8 cellular contexts compared by ENCODE assay signal in genomic region chr18:54671291-54671881, GRCh38.
DNase-seq lines count a peak whose midpoint lies in the region; ATAC-seq, FAIRE-seq and TF ChIP-seq lines count a peak whose summit lies in the region.

No MANE protein-coding gene starts in this region.

- H3K4me1 ChIP-seq in GM12878 (ENCODE audit: control insufficient read depth, insufficient read depth, low read length) (no peaks in the 10 kb centered on the region), right lobe of liver (no peaks in the 10 kb centered on the region)

- H3K27me3 Mint-ChIP-seq in activated T-cell treated with anti-CD3 and anti-CD28 coated beads, Interleukin-2, amount 50 U/mL, for 4 hours (ENCODE audit: low read depth): peaks cover 6% of the 10 kb centered on the region

- DNase-seq in NCI-H2196 (lab: John Stamatoyannopoulos, UW; ENCODE audit: unreplicated experiment) (peak; percentile 36), NCI-H2196 treated with DMSO at 0.1 percent for 48 hours (lab: John Stamatoyannopoulos, UW; ENCODE audit: unreplicated experiment) (no peak), NCI-H1092 (lab: John Stamatoyannopoulos, UW) (peak; percentile 1), GM12878 (ENCODE audit: low read depth, low spot score) (no peak), right lobe of liver (no peak)
- no peak for DNase-seq in stimulated activated CD4-positive, alpha-beta T cell treated with anti-CD3 and anti-CD28 coated beads, Interleukin-15, amount 100 ng/mL, for 24 hours
- no peak for DNase-seq in activated T-cell treated with anti-CD3 and anti-CD28 coated beads, Interleukin-2, amount 50 U/mL, for 4 hours

- no peak for FAIRE-seq in GM12878 (lab: Jason Lieb, UNC)

- no peak overlapping the region for H3K9ac ChIP-seq in GM12878 (ENCODE audit: control insufficient read depth, insufficient read depth, low read length)

- H3K4me1 Mint-ChIP-seq in activated T-cell treated with anti-CD3 and anti-CD28 coated beads, Interleukin-2, amount 50 U/mL, for 4 hours (ENCODE audit: low read depth): no peaks in the 10 kb centered on the region

- TF ChIP-seq CTCF in GM12878 (IDR thresholded peaks at IDR 0.05 in 2 of 3, conservative IDR thresholded peaks at IDR 0.05 in 1 of 3; ENCODE audit: control insufficient read depth in 2 of 3, extremely low read depth in 1 of 3, insufficient read depth in 1 of 3, low read depth in 3 of 3, low read length in 3 of 3) (peak; percentile 20 to 50 (median 39); a peak in 3 of 6 replicates), right lobe of liver (IDR thresholded peaks at IDR 0.05) (peak; percentile 54 to 68 (median 64))

- POLR2A ChIA-PET in GM12878 (lab: Charles Lee): no interaction called here

- no peaks in the 10 kb centered on the region for H3K27me3 ChIP-seq in GM12878 (replicated peaks in 1 of 2; ENCODE audit: control insufficient read depth in 2 of 2, insufficient read depth in 2 of 2, low read length in 1 of 2)
- no peaks in the 10 kb centered on the region for H3K27me3 ChIP-seq in right lobe of liver

- no peaks in the 10 kb centered on the region for H3K9me3 Mint-ChIP-seq in activated T-cell treated with anti-CD3 and anti-CD28 coated beads, Interleukin-2, amount 50 U/mL, for 4 hours

- SMC1A ChIA-PET in GM12878 (lab: Charles Lee; ENCODE audit: uncharacterized antibody, unreplicated experiment): interaction anchor here (0.7 to 3.1 kb wide), 15 partner anchors 8 to 552 kb away, joined by 3 to 35 read pairs (median 3); no protein-coding TSS in a partner anchor

- CTCF ChIA-PET in GM12878 (lab: Yijun Ruan, JAX): interaction anchor here (0.6 to 3.0 kb wide), 27 partner anchors 10 to 1105 kb away, joined by 3 to 25 read pairs (median 4); no protein-coding TSS in a partner anchor

- no peaks in the 10 kb centered on the region for H3K36me3 Mint-ChIP-seq in activated T-cell treated with anti-CD3 and anti-CD28 coated beads, Interleukin-2, amount 50 U/mL, for 4 hours (ENCODE audit: insufficient read depth)

- in situ Hi-C loops in GM12878 (cut with MboI): loop anchor here (10.0 kb wide), 1 partner anchor 227 kb away; no protein-coding TSS in a partner anchor

- H3K9me3 ChIP-seq in GM12878 (replicated peaks; ENCODE audit: control insufficient read depth, insufficient read depth, low read length): no peaks in the 10 kb centered on the region
- H3K9me3 ChIP-seq in right lobe of liver: no peaks in the 10 kb centered on the region

- RAD21 ChIA-PET in GM12878 (lab: Charles Lee; ENCODE audit: unreplicated experiment): interaction anchor here (0.9 to 1.9 kb wide), 8 partner anchors 13 to 279 kb away, joined by 3 to 11 read pairs (median 4); no protein-coding TSS in a partner anchor

- TF ChIP-seq EP300 in GM12878 (IDR thresholded peaks at IDR 0.05; ENCODE audit: borderline replicate concordance in 1 of 2, control insufficient read depth in 1 of 2, low read depth in 2 of 2, low read length in 2 of 2): no peak

- H3K4me3 Mint-ChIP-seq in activated T-cell treated with anti-CD3 and anti-CD28 coated beads, Interleukin-2, amount 50 U/mL, for 4 hours: no peak overlapping the region

- TF ChIP-seq RAD21 in GM12878 (IDR thresholded peaks at IDR 0.05; ENCODE audit: insufficient read depth, low read depth, low read length): peak; percentile 71

- intact Hi-C loops in GM12878 (cut with micrococcal nuclease; ENCODE audit: unreplicated experiment): loop anchor here (1.0 to 10.0 kb wide), 5 partner anchors 112 to 1107 kb away; no protein-coding TSS in a partner anchor
- intact Hi-C loops in right lobe of liver (cut with DNase I): loop anchor here (5.0 to 10.0 kb wide), 3 partner anchors 227 to 313 kb away; no protein-coding TSS in a partner anchor

- ATAC-seq in GM12878 (0 out of 3 replicates have a peak, but pooled peaks have one; percentile 21), right lobe of liver (peak in 3 of 4 donors; percentile 48 to 56 (median 54)), HG02981 (IDR thresholded peaks at IDR 0.05; ENCODE audit: unreplicated experiment) (no peak)
- no peak for ATAC-seq in activated T-cell treated with anti-CD3 and anti-CD28 coated beads, Interleukin-2, amount 50 U/mL, for 4 hours

- H2AFZ ChIP-seq in GM12878 (ENCODE audit: control insufficient read depth, low read depth, low read length): no peak overlapping the region

- WGBS in GM12878 (ENCODE audit: insufficient coverage, insufficient replicate concordance, low lambda C conversion rate, missing lambda C conversion rate): 3% methylated on average over 1 of the region's 1 CpG
- WGBS in right lobe of liver (ENCODE audit: insufficient coverage, low coverage, low lambda C conversion rate, missing lambda C conversion rate): 100% methylated on average over 1 of the region's 1 CpG

- no peaks in the 10 kb centered on the region for H4K20me1 ChIP-seq in GM12878 (ENCODE audit: control insufficient read depth, insufficient read depth)

- no peaks in the 10 kb centered on the region for H3K79me2 ChIP-seq in GM12878 (ENCODE audit: control insufficient read depth, insufficient read depth, low read length)

- H3K4me3 ChIP-seq in GM12878 (no peak overlapping the region), right lobe of liver (no peak overlapping the region)

- BruUV-seq in GM12878 (replicated peaks; lab: Mats Ljungman, UMichigan): no TSS peak

- H3K4me2 ChIP-seq in GM12878 (ENCODE audit: control insufficient read depth, insufficient read depth): no peak overlapping the region

- H3K27ac ChIP-seq in GM12878 (ENCODE audit: control insufficient read depth, insufficient read depth): no peak overlapping the region
- H3K27ac ChIP-seq in right lobe of liver: no peak overlapping the region

- TF ChIP-seq POLR2A in GM12878 (IDR thresholded peaks at IDR 0.05; ENCODE audit: low read depth, low read length) (no peak), right lobe of liver (IDR thresholded peaks at IDR 0.05) (no peak)

- H3K36me3 ChIP-seq in GM12878 (ENCODE audit: control insufficient read depth in 2 of 2, insufficient read depth in 2 of 2, low read length in 1 of 2): no peaks in the 10 kb centered on the region
- no peaks in the 10 kb centered on the region for H3K36me3 ChIP-seq in right lobe of liver

TF ChIP-seq in GM12878, 131 proteins besides CTCF, POLR2A, EP300 and RAD21:
- TF ChIP-seq SMC3 (IDR thresholded peaks at IDR 0.05; ENCODE audit: borderline replicate concordance, low read length) (peak; percentile 47; the same call in 1 of the 2 replicates), SP1 (IDR thresholded peaks at IDR 0.05; ENCODE audit: low read depth, low read length) (no peak), MYC (IDR thresholded peaks at IDR 0.05; ENCODE audit: insufficient read depth, insufficient read length, insufficient replicate concordance, low read length, severe bottlenecking) (no peak)
TF ChIP-seq in GM12878: peak in this region for 1.

Comparison
In these comparisons a context has a peak if more than half of its experiments do, and no peak if none do; other contexts are left out.
1. DNase-seq: peak in NCI-H2196 (single experiment) and NCI-H1092 (single experiment); none in NCI-H2196 treated with DMSO at 0.1 percent for 48 hours (single experiment), GM12878 (single experiment), right lobe of liver (0 of 3), stimulated activated CD4-positive, alpha-beta T cell treated with anti-CD3 and anti-CD28 coated beads, Interleukin-15, amount 100 ng/mL, for 24 hours (single experiment) and activated T-cell treated with anti-CD3 and anti-CD28 coated beads, Interleukin-2, amount 50 U/mL, for 4 hours (single experiment).
2. ATAC-seq: peak in GM12878 (single experiment) and right lobe of liver (3 of 4); none in HG02981 (single experiment) and activated T-cell treated with anti-CD3 and anti-CD28 coated beads, Interleukin-2, amount 50 U/mL, for 4 hours (0 of 2).